Comparison of ENCODE assay signal across 26 cellular contexts in genomic region chr10:126921162-126921561, GRCh38. TPM values are rescaled to one million over a fixed set of nuclear protein-coding genes. Genes with fewer than 3 reads are reported as not detected.
A peak's percentile ranks its signal among the peaks of the same experiment; 100 is the strongest.
DNase-seq lines count a peak whose midpoint lies in the region; ATAC-seq, FAIRE-seq and TF ChIP-seq lines count a peak whose summit lies in the region.
"Had no signal": no experiment of that assay in that cellular context is flagged by ENCODE, and none has a peak within 500 bp of the region (broad histone marks: within the 10 kb centered on the region; RNA-seq: fewer than 3 reads in every experiment).

No MANE protein-coding gene starts in this region.

- H3K4me1 Mint-ChIP-seq in Caco-2 (ENCODE audit: low read depth, unreplicated experiment) (no peaks in the 10 kb centered on the region), astrocyte (ENCODE audit: low read depth, unreplicated experiment) (peaks cover 10% of the 10 kb centered on the region), endothelial cell (ENCODE audit: unreplicated experiment) (peaks cover 9% of the 10 kb centered on the region)
- H3K4me1 Mint-ChIP-seq: CD14-positive monocyte; CD4-positive, alpha-beta memory T cell; CD4-positive, CD25-positive, alpha-beta regulatory T cell; CD8-positive, alpha-beta memory T cell had no signal

- DNase-seq in Caco-2 = no peak
- no peak for DNase-seq in astrocyte (ENCODE audit: low read depth)
- DNase-seq in endothelial cell (ENCODE audit: low spot score) = no peak
- DNase-seq in stimulated activated naive CD4-positive, alpha-beta T cell (lab: John Stamatoyannopoulos, UW) = no peak
- no peak for DNase-seq in SIG-M5 treated with dmso at 0.1 percent for 504 hours (lab: John Stamatoyannopoulos, UW; ENCODE audit: unreplicated experiment)
- DNase-seq: 8988T; ACHN; BE2C; C1 segment of cervical spinal cord; Calu3; CD4-positive, alpha-beta memory T cell; CD4-positive, CD25-positive, alpha-beta regulatory T cell; CD8-positive, alpha-beta memory T cell; COR-L47; DMS79 treated with DMSO at 0.1 percent for 48 hours; GF-D8 had no signal

- POLR2A ChIA-PET in Caco-2 (lab: Charles Lee) (no interaction called here), HEK293 (lab: Yijun Ruan, JAX) (no interaction called here)

- H3K27me3 ChIP-seq in Caco-2 (replicated peaks; ENCODE audit: control insufficient read depth, insufficient read depth, low read length) (no peaks in the 10 kb centered on the region), astrocyte (ENCODE audit: insufficient read depth, low read length) (no peaks in the 10 kb centered on the region)
- H3K27me3 ChIP-seq: BE2C, BLaER1 had no signal

- H3K27me3 Mint-ChIP-seq in Caco-2 (ENCODE audit: insufficient read depth, unreplicated experiment) (no peaks in the 10 kb centered on the region), astrocyte (ENCODE audit: low read depth, unreplicated experiment) (no peaks in the 10 kb centered on the region), endothelial cell (ENCODE audit: unreplicated experiment) (no peaks in the 10 kb centered on the region)
- H3K27me3 Mint-ChIP-seq: CD4-positive, alpha-beta memory T cell had no signal

- H3K9me3 ChIP-seq in Caco-2 (no peaks in the 10 kb centered on the region), HEK293 (ENCODE audit: control insufficient read depth, insufficient read depth, low read depth, low read length) (no peaks in the 10 kb centered on the region), astrocyte (ENCODE audit: insufficient read depth, low read depth, low read length) (no peaks in the 10 kb centered on the region)
- H3K9me3 ChIP-seq: BE2C, BLaER1 had no signal

- intact Hi-C loops in Caco-2 (cut with micrococcal nuclease; ENCODE audit: unreplicated experiment) = no loop called here

- peaks cover 2% of the 10 kb centered on the region; the same call in 1 of the 2 replicates for H3K36me3 ChIP-seq in Caco-2 (ENCODE audit: control insufficient read depth, insufficient read depth, low read length)
- peaks cover 0 to 5% of the 10 kb centered on the region in 2 experiments; a peak in 2 of 3 replicates for H3K36me3 ChIP-seq in HEK293 (ENCODE audit: control insufficient read depth in 2 of 2, insufficient read depth in 1 of 2, low read length in 2 of 2)
- no peaks in the 10 kb centered on the region for H3K36me3 ChIP-seq in astrocyte (ENCODE audit: insufficient read depth, low read length)
- H3K36me3 ChIP-seq: BE2C, BLaER1 had no signal

- no peak overlapping the region for H3K27ac ChIP-seq in HEK293 (ENCODE audit: extremely low read depth, low read depth, low read length)
- H3K27ac ChIP-seq in astrocyte (ENCODE audit: low read depth, low read length) = no peak overlapping the region
- H3K27ac ChIP-seq: BLaER1 had no signal

- H3K4me1 ChIP-seq in Caco-2 (no peaks in the 10 kb centered on the region), HEK293 (ENCODE audit: control insufficient read depth, insufficient read depth, low read length) (peaks cover 5% of the 10 kb centered on the region; the same call in 1 of the 2 replicates), astrocyte (ENCODE audit: insufficient read depth, low read length) (peaks cover 11% of the 10 kb centered on the region)
- H3K4me1 ChIP-seq: BE2C, BLaER1 had no signal

- H3K4me3 ChIP-seq in Caco-2 (ENCODE audit: low read depth, low read length) (no peak overlapping the region), HEK293 (ENCODE audit: low read depth, low read length) (no peak overlapping the region), astrocyte (ENCODE audit: insufficient read depth, low read depth, low read length) (no peak overlapping the region)
- H3K4me3 ChIP-seq: BLaER1 had no signal

- CTCF ChIA-PET in Caco-2 (lab: Charles Lee) (no interaction called here), HEK293 (lab: Yijun Ruan, JAX) (no interaction called here)

- H2AFZ ChIP-seq in astrocyte (ENCODE audit: low read depth, low read length) = no peak overlapping the region

- no peak for TF ChIP-seq POLR2A in GM18505 (IDR thresholded peaks at IDR 0.05; ENCODE audit: borderline replicate concordance, extremely low read depth, insufficient read depth, insufficient read length)

- BruUV-seq in Caco-2 (replicated peaks; lab: Mats Ljungman, UMichigan) = no TSS peak

- peaks cover 86% of the 10 kb centered on the region for H4K20me1 ChIP-seq in astrocyte (ENCODE audit: insufficient read depth, low read length)
- H4K20me1 ChIP-seq: BLaER1 had no signal

- peaks cover 27% of the 10 kb centered on the region for H3K36me3 Mint-ChIP-seq in Caco-2 (ENCODE audit: insufficient read depth, unreplicated experiment)
- H3K36me3 Mint-ChIP-seq in astrocyte (ENCODE audit: low read depth, unreplicated experiment) = peaks cover 12% of the 10 kb centered on the region
- H3K36me3 Mint-ChIP-seq in endothelial cell (ENCODE audit: low read depth, unreplicated experiment) = peaks cover 9% of the 10 kb centered on the region
- H3K36me3 Mint-ChIP-seq: CD14-positive monocyte; CD4-positive, alpha-beta memory T cell; CD4-positive, CD25-positive, alpha-beta regulatory T cell; CD8-positive, alpha-beta memory T cell had no signal

- H3K4me2 ChIP-seq in astrocyte (ENCODE audit: low read length) = no peak overlapping the region
- H3K4me2 ChIP-seq: BLaER1 had no signal

- TF ChIP-seq CTCF in Caco-2 (IDR thresholded peaks at IDR 0.05; ENCODE audit: insufficient read depth in 1 of 2, low read depth in 1 of 2, low read length in 1 of 2, severe bottlenecking in 1 of 2, unreplicated experiment in 1 of 2) = no peak
- TF ChIP-seq CTCF in HEK293 (tag by site-specific recombination; IDR thresholded peaks at IDR 0.05) = no peak
- no peak for TF ChIP-seq CTCF in astrocyte (IDR thresholded peaks at IDR 0.05; ENCODE audit: insufficient read depth, low read depth, low read length)
- no peak for TF ChIP-seq CTCF in endothelial cell (IDR thresholded peaks at IDR 0.05; ENCODE audit: unreplicated experiment)

- H3K9ac ChIP-seq in astrocyte (ENCODE audit: low read length) = no peak overlapping the region
- H3K9ac ChIP-seq: BLaER1 had no signal

- H3K27ac Mint-ChIP-seq in Caco-2 (ENCODE audit: unreplicated experiment) = peak overlapping the region; percentile 65
- H3K27ac Mint-ChIP-seq in astrocyte (ENCODE audit: unreplicated experiment) = peak overlapping the region; percentile 70
- H3K27ac Mint-ChIP-seq in endothelial cell (ENCODE audit: unreplicated experiment) = no peak overlapping the region
- H3K27ac Mint-ChIP-seq: CD14-positive monocyte; CD4-positive, alpha-beta memory T cell; CD4-positive, CD25-positive, alpha-beta regulatory T cell; CD8-positive, alpha-beta memory T cell had no signal

- H3K79me2 ChIP-seq in astrocyte (ENCODE audit: insufficient read depth, low read length) = peaks cover 83% of the 10 kb centered on the region

- H3K4me3 Mint-ChIP-seq in Caco-2 (ENCODE audit: unreplicated experiment) (no peak overlapping the region), astrocyte (ENCODE audit: unreplicated experiment) (no peak overlapping the region), endothelial cell (ENCODE audit: unreplicated experiment) (peak overlapping the region; percentile 37)
- H3K4me3 Mint-ChIP-seq: CD14-positive monocyte; CD4-positive, alpha-beta memory T cell; CD4-positive, CD25-positive, alpha-beta regulatory T cell; CD8-positive, alpha-beta memory T cell had no signal

- H3K9me3 Mint-ChIP-seq in Caco-2 (ENCODE audit: unreplicated experiment) = no peaks in the 10 kb centered on the region
- H3K9me3 Mint-ChIP-seq in astrocyte (ENCODE audit: unreplicated experiment) = no peaks in the 10 kb centered on the region
- no peaks in the 10 kb centered on the region for H3K9me3 Mint-ChIP-seq in endothelial cell (ENCODE audit: unreplicated experiment)

- FAIRE-seq in astrocyte (lab: Jason Lieb, UNC) = no peak
- FAIRE-seq: A204.1, D721Med, G401.6, GM12891, GM18507 had no signal

- ATAC-seq in HG03439 (IDR thresholded peaks at IDR 0.05; ENCODE audit: unreplicated experiment) = no peak
- no peak for ATAC-seq in GM18505 (IDR thresholded peaks at IDR 0.05; ENCODE audit: unreplicated experiment)

TF ChIP-seq in HEK293, 187 proteins besides CTCF, POLR2A, EP300 and RAD21:
- no peak for TF ChIP-seq ZNF266 (tag by site-specific recombination; IDR thresholded peaks at IDR 0.05; ENCODE audit: low read depth)
- TF ChIP-seq ZFP69B (tag by site-specific recombination; IDR thresholded peaks at IDR 0.05) = no peak
- TF ChIP-seq ZNF639 (tag by site-specific recombination; IDR thresholded peaks at IDR 0.05) = no peak
- TF ChIP-seq ZNF792 (tag by site-specific recombination; IDR thresholded peaks at IDR 0.05) = no peak
- no peak for TF ChIP-seq ZNF416 (tag by site-specific recombination; IDR thresholded peaks at IDR 0.05)
- TF ChIP-seq ZNF580 (tag by site-specific recombination; IDR thresholded peaks at IDR 0.05) = peak; percentile 48; the same call in 1 of the 2 replicates
- peak; percentile 90 for TF ChIP-seq ZNF146 (tag by site-specific recombination; IDR thresholded peaks at IDR 0.05)
TF ChIP-seq in HEK293: peak in this region for 2.

RNA-seq across cellular contexts. Expression of gene DOCK1, which starts 15.9 kb away (rescaled TPM):
- total RNA-seq in Caco-2 (2022) = 82.2 and 83.5 TPM in 2 replicates
- 42.5 and 45.0 TPM in 2 replicates for total RNA-seq in astrocyte
- 116 TPM for total RNA-seq in endothelial cell (ENCODE audit: unreplicated experiment)
